ENCODE assay signal across 13 cellular contexts in the genomic region with DNA sequence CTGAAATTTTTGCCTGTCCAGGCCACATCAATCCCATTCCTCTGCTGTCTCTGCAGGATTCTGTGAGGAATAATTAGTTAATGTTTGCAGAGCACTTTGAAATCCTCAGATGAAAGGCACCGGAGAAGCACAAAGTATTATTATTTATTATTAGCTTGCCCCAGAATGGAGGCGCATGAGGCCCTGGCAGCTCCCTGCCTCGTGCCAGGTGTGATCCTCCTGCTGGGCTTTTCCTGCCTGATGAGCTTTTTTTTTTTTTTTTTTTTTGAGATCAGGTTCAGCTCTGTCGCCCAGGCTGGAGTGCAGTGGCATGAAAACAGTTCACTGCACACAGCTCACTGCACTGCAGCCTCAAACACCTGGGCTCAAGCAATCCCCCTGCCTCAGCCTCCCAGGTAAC.
"Had no signal": no experiment of that assay in that cellular context is flagged by ENCODE, and none has a peak within 500 bp of the region (broad histone marks: within the 10 kb centered on the region; RNA-seq: fewer than 3 reads in every experiment).

No MANE protein-coding gene starts in this region.

- ATAC-seq: gastroesophageal sphincter, heart right ventricle, left colon, right lobe of liver had no signal

- H3K27ac ChIP-seq: colonic mucosa, gastroesophageal sphincter, heart right ventricle, right lobe of liver, suprapubic skin, upper lobe of left lung had no signal

- DNase-seq: activated CD4-positive, alpha-beta T cell treated with anti-CD3 and anti-CD28 coated beads, Interleukin-2, amount 50 U/mL, for 1 hour; activated CD8-positive, alpha-beta memory T cell treated with anti-CD3 and anti-CD28 coated beads for 24 hours; activated gamma-delta T cell treated with Interleukin-2 at 50 U/mL for 16 hours; activated naive CD8-positive, alpha-beta T cell treated with anti-CD3 and anti-CD28 coated beads for 36 hours; central memory CD4-positive, alpha-beta T cell; colonic mucosa; heart right ventricle; left colon; midbrain; right lobe of liver; upper lobe of left lung had no signal

- H3K36me3 ChIP-seq: colonic mucosa, gastroesophageal sphincter, heart right ventricle, right lobe of liver, suprapubic skin, upper lobe of left lung had no signal

- H3K9me3 ChIP-seq: colonic mucosa, gastroesophageal sphincter, heart right ventricle, right lobe of liver, suprapubic skin, upper lobe of left lung had no signal

- H3K27me3 ChIP-seq: colonic mucosa, gastroesophageal sphincter, heart right ventricle, right lobe of liver, suprapubic skin, upper lobe of left lung had no signal

- H3K4me3 ChIP-seq: colonic mucosa, gastroesophageal sphincter, heart right ventricle, right lobe of liver, suprapubic skin, upper lobe of left lung had no signal
